16 cellular contexts compared by ENCODE assay signal in the genomic region with DNA sequence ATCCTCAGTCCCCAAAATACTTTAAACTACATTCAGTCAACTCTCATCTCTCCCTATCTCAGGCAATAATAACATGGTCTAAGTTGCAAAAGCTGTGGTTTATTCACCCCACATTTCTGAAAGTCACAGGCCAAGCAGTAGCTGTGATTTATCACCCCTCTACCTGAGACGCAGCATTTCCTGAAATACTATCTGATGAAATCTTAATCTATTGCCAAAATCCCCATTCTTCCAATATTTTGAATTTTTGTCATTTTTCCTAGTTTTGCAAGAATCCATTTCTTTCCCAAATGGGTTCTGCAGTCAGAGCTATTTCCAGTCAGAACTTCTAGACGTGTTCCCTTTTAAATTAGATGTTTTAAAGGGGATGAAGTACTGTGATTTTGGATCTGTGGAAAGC.
DNase-seq lines count a peak whose midpoint lies in the region; ATAC-seq and TF ChIP-seq lines count a peak whose summit lies in the region.
"Had no signal": no experiment of that assay in that cellular context is flagged by ENCODE, and none has a peak within 500 bp of the region (broad histone marks: within the 10 kb centered on the region; RNA-seq: fewer than 3 reads in every experiment).

No MANE protein-coding gene starts in this region.

- H3K27ac Mint-ChIP-seq in activated B cell treated with CpG ODN at 0.5 μM for 24 hours, result peak overlapping the region; percentile 51
- H3K27ac Mint-ChIP-seq in naive B cell, result peak overlapping the region in 4 of 6 donors; percentile 4 to 46 (median 18)
- no peak overlapping the region for H3K27ac Mint-ChIP-seq in nephron progenitor cell
- H3K27ac Mint-ChIP-seq: CD4-positive, alpha-beta memory T cell; HFFc6 had no signal

- H3K9me3 Mint-ChIP-seq in activated B cell treated with CpG ODN at 0.5 μM for 24 hours (peaks cover 6% of the 10 kb centered on the region), naive B cell (peaks cover 0 to 12% (median 11%) of the 10 kb centered on the region in 7 donors), nephron progenitor cell (peaks cover 4% of the 10 kb centered on the region)
- H3K9me3 Mint-ChIP-seq: HFFc6 had no signal

- no peak overlapping the region for H3K4me3 ChIP-seq in AG10803 (ENCODE audit: low read length)

- POLR2A ChIA-PET in activated B cell treated with CpG ODN at 0.5 μM for 24 hours (lab: Charles Lee), result no interaction called here

- TF ChIP-seq CTCF in AG10803 (conservative IDR thresholded peaks at IDR 0.05; ENCODE audit: low read length) (no peak), activated B cell treated with CpG ODN at 0.5 μM for 24 hours (IDR thresholded peaks at IDR 0.05) (no peak), nephron progenitor cell (IDR thresholded peaks at IDR 0.05) (no peak)

- H3K36me3 Mint-ChIP-seq in activated B cell treated with CpG ODN at 0.5 μM for 24 hours (ENCODE audit: low read depth) (peaks cover 86% of the 10 kb centered on the region), naive B cell (peaks cover 54 to 82% of the 10 kb centered on the region in 2 donors), nephron progenitor cell (ENCODE audit: low read depth) (no peaks in the 10 kb centered on the region)
- H3K36me3 Mint-ChIP-seq: CD4-positive, alpha-beta memory T cell had no signal

- intact Hi-C loops in activated B cell treated with CpG ODN at 0.5 μM for 24 hours (cut with micrococcal nuclease), result no loop called here

- DNase-seq in AG10803 (ENCODE audit: low read depth), result peak; percentile 64
- DNase-seq in GM03348 (ENCODE audit: low spot score), result peak; percentile 32
- no peak for DNase-seq in activated B cell treated with CpG ODN at 0.5 μM for 24 hours
- no peak for DNase-seq in naive B cell
- no peak for DNase-seq in T-helper 2 cell
- no peak for DNase-seq in dedifferentiated amniotic fluid mesenchymal stem cell (ENCODE audit: extremely low spot score)
- DNase-seq in nephron progenitor cell, result no peak
- no peak for DNase-seq in NCI-H69 (lab: John Stamatoyannopoulos, UW)
- DNase-seq: 8988T; BE2C; CD4-positive, alpha-beta memory T cell; DMS153; DMS79 treated with DMSO at 0.1 percent for 48 hours; GDM1; HCEC 1CT; HFFc6 had no signal

- H3K4me1 Mint-ChIP-seq in activated B cell treated with CpG ODN at 0.5 μM for 24 hours (peaks cover 53% of the 10 kb centered on the region), naive B cell (peaks cover 38 to 54% (median 41%) of the 10 kb centered on the region in 3 donors), nephron progenitor cell (no peaks in the 10 kb centered on the region)
- H3K4me1 Mint-ChIP-seq: CD4-positive, alpha-beta memory T cell had no signal

- ATAC-seq in activated B cell treated with CpG ODN at 0.5 μM for 24 hours (ENCODE audit: low read depth) (no peak), naive B cell (ENCODE audit: low read depth in 2 of 2) (no peak)

- H3K4me3 Mint-ChIP-seq in activated B cell treated with CpG ODN at 0.5 μM for 24 hours, result no peak overlapping the region
- no peak overlapping the region for H3K4me3 Mint-ChIP-seq in naive B cell
- no peak overlapping the region for H3K4me3 Mint-ChIP-seq in nephron progenitor cell
- H3K4me3 Mint-ChIP-seq: CD4-positive, alpha-beta memory T cell; HFFc6 had no signal

- CTCF ChIA-PET in activated B cell treated with CpG ODN at 0.5 μM for 24 hours (lab: Charles Lee), result no interaction called here

- H3K27me3 Mint-ChIP-seq in activated B cell treated with CpG ODN at 0.5 μM for 24 hours (no peaks in the 10 kb centered on the region), naive B cell (no peaks in the 10 kb centered on the region), nephron progenitor cell (ENCODE audit: low read depth, poor library complexity) (no peaks in the 10 kb centered on the region)

Comparison
In these comparisons a context has a peak if more than half of its experiments do, and no peak if none do; other contexts are left out.
1. DNase-seq: peak in AG10803 (single experiment) and GM03348 (single experiment); none in activated B cell treated with CpG ODN at 0.5 μM for 24 hours (single experiment), naive B cell (single experiment), T-helper 2 cell (0 of 5), dedifferentiated amniotic fluid mesenchymal stem cell (single experiment), nephron progenitor cell (single experiment) and NCI-H69 (single experiment).